In the genomic region with DNA sequence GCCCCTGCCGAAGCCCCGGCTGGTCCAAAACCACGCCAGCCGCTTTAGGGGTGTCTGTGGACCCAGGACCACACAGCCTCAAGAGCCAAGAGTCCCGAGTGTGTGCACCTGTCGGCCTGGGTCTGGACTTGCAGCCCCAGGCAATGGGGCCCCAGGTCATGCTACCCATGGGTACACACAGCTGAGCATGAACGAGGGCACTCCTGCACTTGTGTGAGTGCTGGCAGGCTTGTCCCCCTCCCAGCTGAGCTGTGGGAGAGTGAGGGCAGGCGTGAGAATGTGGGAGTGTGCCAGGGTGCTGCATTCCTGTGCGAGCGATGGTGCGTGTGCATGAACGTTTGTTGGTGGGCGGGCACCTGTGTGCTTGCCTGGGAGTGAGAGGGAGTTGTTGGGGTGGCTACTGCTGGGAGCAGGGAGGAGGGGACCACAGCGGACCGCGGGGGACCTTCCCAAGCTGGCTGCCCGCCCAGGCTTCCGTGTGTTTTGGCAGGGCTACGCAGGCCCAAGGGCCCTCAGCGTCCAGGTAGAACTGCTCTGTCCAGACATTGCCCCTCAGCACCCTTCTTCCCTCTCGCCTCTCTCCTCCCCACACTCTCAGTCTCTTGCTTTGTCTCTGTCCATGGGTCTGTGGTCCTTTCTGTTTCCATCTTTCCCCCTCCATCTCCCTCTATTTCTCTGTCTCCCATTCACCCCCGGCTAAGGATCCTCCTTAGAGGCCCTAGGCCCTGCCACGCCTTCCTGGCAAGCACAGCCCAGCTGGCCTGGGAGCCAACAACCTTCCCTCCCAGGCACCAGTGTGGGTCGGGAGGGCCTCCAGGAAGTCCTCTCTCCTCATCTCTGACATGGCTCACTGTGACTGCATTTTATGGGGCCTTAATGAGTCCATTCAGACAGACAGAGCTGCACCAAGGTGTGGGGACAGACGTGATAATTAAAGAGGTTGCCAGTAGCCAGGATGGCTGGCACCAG, we compare ENCODE assay signal across 12 cellular contexts. TPM values are rescaled to one million over a fixed set of nuclear protein-coding genes. Genes with fewer than 3 reads are reported as not detected.
A peak's percentile ranks its signal among the peaks of the same experiment; 100 is the strongest.
DNase-seq lines count a peak whose midpoint lies in the region; ATAC-seq and TF ChIP-seq lines count a peak whose summit lies in the region.
"Had no signal": no experiment of that assay in that cellular context is flagged by ENCODE, and none has a peak within 500 bp of the region (broad histone marks: within the 10 kb centered on the region; RNA-seq: fewer than 3 reads in every experiment).

No MANE protein-coding gene starts in this region.

- H3K9me3 Mint-ChIP-seq in osteocyte (ENCODE audit: unreplicated experiment): no peaks in the 10 kb centered on the region

- H3K4me1 Mint-ChIP-seq in osteocyte (ENCODE audit: unreplicated experiment): peaks cover 28% of the 10 kb centered on the region

- H3K27me3 Mint-ChIP-seq in osteocyte (ENCODE audit: unreplicated experiment): peaks cover 3% of the 10 kb centered on the region

- H3K36me3 Mint-ChIP-seq in osteocyte (ENCODE audit: unreplicated experiment): no peaks in the 10 kb centered on the region

- ATAC-seq in GM21360 (IDR thresholded peaks at IDR 0.05; ENCODE audit: unreplicated experiment): no peak
- no peak for ATAC-seq in HG02571 (IDR thresholded peaks at IDR 0.05; ENCODE audit: unreplicated experiment)

- no peak overlapping the region for H3K4me3 ChIP-seq in fibroblast of pulmonary artery (replicated peaks; ENCODE audit: low read depth, low read length)

- H3K4me3 Mint-ChIP-seq in osteocyte (ENCODE audit: unreplicated experiment): no peak overlapping the region

- H3K27ac Mint-ChIP-seq in osteocyte (ENCODE audit: unreplicated experiment): peak overlapping the region; percentile 52

- peak; percentile 91 for DNase-seq in COR-L47 (lab: John Stamatoyannopoulos, UW)
- peak; percentile 81 for DNase-seq in NCI-H226
- peak; percentile 45 for DNase-seq in fibroblast of pulmonary artery (ENCODE audit: low read depth)
- DNase-seq in osteocyte (ENCODE audit: extremely low spot score, unreplicated experiment): no peak
- no peak for DNase-seq in ecto neural progenitor cell (ENCODE audit: low spot score)
- DNase-seq in effector CD8-positive, alpha-beta T cell (lab: John Stamatoyannopoulos, UW): no peak
- DNase-seq: activated CD4-positive, alpha-beta T cell treated with anti-CD3 and anti-CD28 coated beads, Interleukin-2, amount 50 U/mL, for 48 hours; amniotic stem cell had no signal

- no peak for TF ChIP-seq CTCF in fibroblast of pulmonary artery (IDR thresholded peaks at IDR 0.05; ENCODE audit: low read length, missing control alignments)
- TF ChIP-seq CTCF in osteocyte (IDR thresholded peaks at IDR 0.05): no peak

RNA-seq across cellular contexts. Expression of gene BLOC1S4, which starts 31.0 kb away (rescaled TPM):
- 14.9 and 16.1 TPM in 2 replicates for total RNA-seq in osteocyte

RNA-seq across cellular contexts. Expression of gene KIAA0232, which starts 35.5 kb away (rescaled TPM):
- total RNA-seq in osteocyte: 27.1 and 30.9 TPM in 2 replicates

RNA-seq across cellular contexts. Expression of gene MRFAP1L1, which starts 37.3 kb away (rescaled TPM):
- 58.6 and 58.8 TPM in 2 replicates for total RNA-seq in osteocyte

RNA-seq across cellular contexts. Expression of gene S100P, which starts 53.3 kb away (rescaled TPM):
- not detected in 2 replicates for total RNA-seq in osteocyte
- total RNA-seq: glomerular endothelial cell, HT1080 had no signal

Comparison
In these comparisons a context has a peak if more than half of its experiments do, and no peak if none do; other contexts are left out.
1. DNase-seq: peak in COR-L47 (single experiment), NCI-H226 (single experiment) and fibroblast of pulmonary artery (single experiment); none in osteocyte (single experiment), ecto neural progenitor cell (single experiment) and effector CD8-positive, alpha-beta T cell (single experiment).